ENCODE assay signal across 18 cellular contexts in the genomic region with DNA sequence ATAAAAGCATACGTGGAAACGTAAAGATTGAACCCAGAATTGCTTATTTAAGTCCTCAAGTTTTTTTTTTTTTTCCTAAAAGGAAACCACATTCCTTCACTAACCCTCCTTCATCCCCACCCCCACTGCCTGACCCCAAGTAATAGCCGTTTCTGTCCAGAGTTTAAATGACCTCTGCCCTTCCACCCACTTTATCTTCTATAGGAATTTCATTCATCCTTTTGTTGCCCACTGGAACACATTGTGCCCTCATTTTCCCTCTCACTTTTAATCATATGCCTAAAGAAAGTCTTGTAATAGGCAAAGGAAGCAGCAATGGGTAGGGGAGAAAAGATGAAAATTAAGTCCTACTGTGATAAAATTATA.
DNase-seq lines count a peak whose midpoint lies in the region; ATAC-seq and TF ChIP-seq lines count a peak whose summit lies in the region.
"Had no signal": no experiment of that assay in that cellular context is flagged by ENCODE, and none has a peak within 500 bp of the region (broad histone marks: within the 10 kb centered on the region; RNA-seq: fewer than 3 reads in every experiment).

No MANE protein-coding gene starts in this region.

- H3K27me3 ChIP-seq in iPS-20b (ENCODE audit: insufficient read depth, low read length) = no peaks in the 10 kb centered on the region
- H3K27me3 ChIP-seq: BLaER1 treated with 17β-estradiol and CSF1 and Interleukin-3, amounts not matched to agents 10 nM and 100 nM; SJCRH30 had no signal

- H3K36me3 Mint-ChIP-seq in osteocyte (ENCODE audit: unreplicated experiment) = peaks cover 8% of the 10 kb centered on the region

- peak overlapping the region; percentile 56 for H3K27ac ChIP-seq in iPS-20b (ENCODE audit: low read length)
- H3K27ac ChIP-seq: BLaER1 treated with 17β-estradiol and CSF1 and Interleukin-3, amounts not matched to agents 10 nM and 100 nM; SJCRH30 had no signal

- peak overlapping the region; percentile 39 for H3K27ac Mint-ChIP-seq in osteocyte (ENCODE audit: unreplicated experiment)

- peaks cover 13% of the 10 kb centered on the region; the same call in 1 of the 2 replicates for H3K4me1 ChIP-seq in iPS-20b (ENCODE audit: insufficient read depth, low read length)
- H3K4me1 ChIP-seq: SJCRH30 had no signal

- no peaks in the 10 kb centered on the region for H3K36me3 ChIP-seq in iPS-20b (ENCODE audit: insufficient read depth, low read depth, low read length)
- H3K36me3 ChIP-seq: HAP-1, SJCRH30 had no signal

- ATAC-seq in GM21825 (IDR thresholded peaks at IDR 0.05; ENCODE audit: unreplicated experiment) = no peak
- no peak for ATAC-seq in HG02973 (IDR thresholded peaks at IDR 0.05; ENCODE audit: unreplicated experiment)

- DNase-seq in EL (peak; percentile 48), amniotic epithelial cell (ENCODE audit: low read depth) (peak; percentile 71), osteocyte (ENCODE audit: extremely low spot score, unreplicated experiment) (no peak), T-helper 2 cell (no peak)
- DNase-seq in activated effector memory CD4-positive, alpha-beta T cell treated with anti-CD3 and anti-CD28 coated beads, Interleukin-2, amount 50 U/mL, for 16 hours = no peak
- DNase-seq: DND-41, GF-D8, NCI-H1048, NCI-H1436 treated with DMSO at 0.1 percent for 48 hours, NCI-H2081 treated with DMSO at 0.1 percent for 48 hours, NCI-H510A, NCI-H774, SJCRH30 had no signal

- H3K9me3 ChIP-seq in iPS-20b (ENCODE audit: insufficient read depth, low read depth, low read length) = no peaks in the 10 kb centered on the region
- H3K9me3 ChIP-seq: HAP-1, SJCRH30 had no signal

- no peak for TF ChIP-seq CTCF in osteocyte (IDR thresholded peaks at IDR 0.05)

- H3K4me3 Mint-ChIP-seq in osteocyte (ENCODE audit: unreplicated experiment) = no peak overlapping the region

- peaks cover 49% of the 10 kb centered on the region for H3K4me1 Mint-ChIP-seq in osteocyte (ENCODE audit: unreplicated experiment)

- peak overlapping the region; percentile 20; the same call in 1 of the 2 replicates for H3K9ac ChIP-seq in iPS-20b (ENCODE audit: low read depth, low read length)
- H3K9ac ChIP-seq: BLaER1 treated with 17β-estradiol and CSF1 and Interleukin-3, amounts not matched to agents 10 nM and 100 nM had no signal

- no peaks in the 10 kb centered on the region for H3K27me3 Mint-ChIP-seq in osteocyte (ENCODE audit: unreplicated experiment)

- peak overlapping the region; percentile 45; the same call in 1 of the 2 replicates for H3K4me3 ChIP-seq in iPS-20b (ENCODE audit: low read length)
- H3K4me3 ChIP-seq: BLaER1 treated with 17β-estradiol and CSF1 and Interleukin-3, amounts not matched to agents 10 nM and 100 nM; HAP-1; SJCRH30 had no signal

- no peaks in the 10 kb centered on the region for H3K9me3 Mint-ChIP-seq in osteocyte (ENCODE audit: unreplicated experiment)

Comparison
In these comparisons a context has a peak if more than half of its experiments do, and no peak if none do; other contexts are left out.
1. DNase-seq: peak in EL (single experiment) and amniotic epithelial cell (single experiment); none in osteocyte (single experiment), activated effector memory CD4-positive, alpha-beta T cell treated with anti-CD3 and anti-CD28 coated beads, Interleukin-2, amount 50 U/mL, for 16 hours (single experiment) and T-helper 2 cell (0 of 5).